ENCODE assay signal across 8 cellular contexts in the genomic region with DNA sequence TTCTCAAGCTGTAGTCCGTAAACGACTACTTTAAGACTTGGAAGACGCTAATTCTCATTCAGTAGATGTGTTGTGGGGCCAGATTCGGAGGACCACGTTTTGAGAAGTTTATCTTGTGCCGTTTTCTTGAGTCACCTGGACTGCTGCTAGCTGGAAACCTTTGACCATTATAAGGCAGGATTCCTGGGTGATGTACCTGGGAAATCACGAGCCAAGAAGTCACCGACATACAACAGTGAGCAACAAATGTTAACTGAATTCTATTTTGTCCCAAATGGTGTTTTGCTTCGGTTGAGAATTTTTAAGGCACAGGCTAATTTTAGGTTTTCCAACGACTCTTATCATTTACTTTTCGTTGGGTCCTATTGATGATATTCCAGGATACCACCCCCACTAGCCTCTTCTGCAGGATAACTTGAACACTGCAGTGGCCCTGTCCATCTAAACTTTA.
DNase-seq lines count a peak whose midpoint lies in the region; ATAC-seq and TF ChIP-seq lines count a peak whose summit lies in the region.

No MANE protein-coding gene starts in this region.

- no peaks in the 10 kb centered on the region for H3K36me3 Mint-ChIP-seq in activated T-helper 17 cell treated with anti-CD3 and anti-CD28 coated beads, Interleukin-2, amount 50 U/mL, for 72 hours (ENCODE audit: low read depth)

- no peaks in the 10 kb centered on the region for H3K27me3 Mint-ChIP-seq in activated T-helper 17 cell treated with anti-CD3 and anti-CD28 coated beads, Interleukin-2, amount 50 U/mL, for 72 hours

- H3K9ac ChIP-seq in ES-I3 (ENCODE audit: low read depth, low read length), result peak overlapping the region; percentile 74

- H3K9me3 Mint-ChIP-seq in activated T-helper 17 cell treated with anti-CD3 and anti-CD28 coated beads, Interleukin-2, amount 50 U/mL, for 72 hours, result no peaks in the 10 kb centered on the region

- H3K36me3 ChIP-seq in ES-I3 (ENCODE audit: insufficient read depth, low read length), result no peaks in the 10 kb centered on the region

- no peak for TF ChIP-seq POLR2A in NB4 (IDR thresholded peaks at IDR 0.05; ENCODE audit: extremely low read depth, insufficient read length)

- no peak overlapping the region for H3K27ac Mint-ChIP-seq in activated T-helper 17 cell treated with anti-CD3 and anti-CD28 coated beads, Interleukin-2, amount 50 U/mL, for 72 hours

- H3K4me1 ChIP-seq in ES-I3 (ENCODE audit: insufficient read depth, low read length), result peaks cover 11% of the 10 kb centered on the region; the same call in 1 of the 2 replicates

- no peaks in the 10 kb centered on the region for H3K9me3 ChIP-seq in ES-I3 (ENCODE audit: control insufficient read depth, insufficient read depth, low read length)

- H3K4me1 Mint-ChIP-seq in activated T-helper 17 cell treated with anti-CD3 and anti-CD28 coated beads, Interleukin-2, amount 50 U/mL, for 72 hours, result peaks cover 4% of the 10 kb centered on the region

- TF ChIP-seq CTCF in NB4 (IDR thresholded peaks at IDR 0.05; ENCODE audit: low read depth, low read length), result no peak
- no peak for TF ChIP-seq CTCF in fibroblast of mammary gland (conservative IDR thresholded peaks at IDR 0.05; ENCODE audit: control insufficient read depth, insufficient read depth, low read depth, low read length)
- TF ChIP-seq CTCF in retinal pigment epithelial cell (conservative IDR thresholded peaks at IDR 0.05; ENCODE audit: low read depth, low read length), result no peak

- H3K4me3 Mint-ChIP-seq in activated T-helper 17 cell treated with anti-CD3 and anti-CD28 coated beads, Interleukin-2, amount 50 U/mL, for 72 hours, result no peak overlapping the region

- ATAC-seq in GM18868 (IDR thresholded peaks at IDR 0.05; ENCODE audit: unreplicated experiment), result no peak
- ATAC-seq in activated T-helper 17 cell treated with anti-CD3 and anti-CD28 coated beads, Interleukin-2, amount 50 U/mL, for 72 hours (replicated peaks), result no peak
- no peak for ATAC-seq in GM21529 (IDR thresholded peaks at IDR 0.05; ENCODE audit: unreplicated experiment)

- H3K4me3 ChIP-seq in NB4 (ENCODE audit: low read depth, low read length), result peak overlapping the region; percentile 75
- H3K4me3 ChIP-seq in fibroblast of mammary gland (ENCODE audit: control insufficient read depth, low read depth, low read length), result peak overlapping the region; percentile 56
- H3K4me3 ChIP-seq in retinal pigment epithelial cell (ENCODE audit: low read length), result peak overlapping the region; percentile 75

- no peak for DNase-seq in NB4 (ENCODE audit: low read depth)
- DNase-seq in fibroblast of mammary gland (ENCODE audit: low read depth), result no peak
- DNase-seq in retinal pigment epithelial cell (ENCODE audit: low read depth), result no peak
- no peak for DNase-seq in LoVo (ENCODE audit: low spot score)
